8 cellular contexts compared by ENCODE assay signal in the genomic region with DNA sequence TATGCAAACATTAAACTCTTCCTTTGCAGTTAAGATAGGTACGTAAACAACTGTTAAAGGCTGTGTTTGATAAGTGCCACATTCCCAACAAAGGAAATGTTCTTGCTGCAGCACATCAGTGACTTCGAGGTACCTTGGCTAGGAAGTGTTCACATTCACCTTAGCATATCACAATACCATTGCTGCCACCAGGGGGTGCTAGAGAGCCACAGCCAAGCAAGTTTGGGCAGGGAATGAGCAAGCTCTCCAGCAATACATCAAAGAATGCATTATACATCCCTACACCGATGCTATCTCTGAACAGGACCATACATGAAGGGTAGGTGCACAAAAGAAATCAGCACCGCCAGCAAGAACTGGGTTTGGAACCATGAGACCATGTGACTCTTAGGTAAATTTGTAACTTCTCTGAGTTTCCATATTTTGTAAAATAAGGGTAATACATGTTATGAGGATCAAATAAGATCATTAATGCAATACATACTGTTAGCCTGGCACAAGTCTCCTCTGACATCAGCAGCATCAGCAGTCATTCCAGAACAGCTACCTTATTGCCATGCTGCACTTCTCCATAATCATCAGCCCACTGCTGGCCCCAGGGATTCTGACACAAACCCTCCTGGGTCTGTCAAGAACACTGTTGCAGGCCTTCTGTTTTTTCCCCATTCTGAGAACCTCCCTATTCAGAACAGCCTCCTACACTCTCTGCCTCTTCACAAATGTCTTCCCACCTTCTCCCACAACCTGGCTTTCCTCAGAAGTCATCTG. TPM values are rescaled to one million over a fixed set of nuclear protein-coding genes. Genes with fewer than 3 reads are reported as not detected.
DNase-seq lines count a peak whose midpoint lies in the region; ATAC-seq and TF ChIP-seq lines count a peak whose summit lies in the region.

No MANE protein-coding gene starts in this region.

- no CpG with 5 or more reads among the region's 4 CpGs for WGBS in H9 (ENCODE audit: extremely low coverage, insufficient read length, low lambda C conversion rate)
- WGBS in heart left ventricle, 4 donors: 19 to 32% (median 30%) methylated on average over 4 of the region's 4 CpGs

- H3K79me2 ChIP-seq in H9 (ENCODE audit: insufficient read depth, low read length) (no peaks in the 10 kb centered on the region), SU-DHL-6 (ENCODE audit: insufficient read depth, low read length) (no peaks in the 10 kb centered on the region)

- no peaks in the 10 kb centered on the region for H3K9me2 ChIP-seq in SU-DHL-6 (replicated peaks; ENCODE audit: insufficient read depth, low read length)

- intact Hi-C loops in heart left ventricle (cut with DNase I): loop anchor here (1.0 to 10.0 kb wide), 18 partner anchors 39 to 398 kb away; partner anchors contain the start of genes AMOTL2 (in 5 of the 10), ANAPC13 (in 1 of the 10), CEP63 (in 1 of the 10) and RYK (in 1 of the 10)

- TF ChIP-seq POLR2A in heart left ventricle (IDR thresholded peaks at IDR 0.05): no peak

- H3K9me3 ChIP-seq in H9 (ENCODE audit: control insufficient read depth, low read depth, low read length): no peaks in the 10 kb centered on the region
- no peaks in the 10 kb centered on the region for H3K9me3 ChIP-seq in SU-DHL-6 (ENCODE audit: insufficient read depth, low read length)
- no peaks in the 10 kb centered on the region for H3K9me3 ChIP-seq in heart left ventricle

- no peak overlapping the region for H3K23ac ChIP-seq in H9 (ENCODE audit: insufficient read length, low read depth, low read length)

- no peaks in the 10 kb centered on the region for H4K20me1 ChIP-seq in H9 (ENCODE audit: control insufficient read depth, insufficient read depth, insufficient read length)
- no peaks in the 10 kb centered on the region for H4K20me1 ChIP-seq in SU-DHL-6 (ENCODE audit: low read depth, low read length)

- H3K56ac ChIP-seq in H9 (ENCODE audit: insufficient read length, low read depth, low read length): no peak overlapping the region

- H3K4me3 ChIP-seq in SU-DHL-6 (ENCODE audit: insufficient read depth, low read length, poor library complexity, severe bottlenecking) (no peak overlapping the region), heart left ventricle (no peak overlapping the region)

- H3K4me1 ChIP-seq in H9 (ENCODE audit: insufficient read depth, low read length) (no peaks in the 10 kb centered on the region), heart left ventricle (peaks cover 0 to 28% (median 4%) of the 10 kb centered on the region in 12 donors)

- H3K27me3 Mint-ChIP-seq in H9 (ENCODE audit: low read depth): no peaks in the 10 kb centered on the region
- no peaks in the 10 kb centered on the region for H3K27me3 Mint-ChIP-seq in activated naive CD8-positive, alpha-beta T cell treated with anti-CD3 and anti-CD28 coated beads, Interleukin-2, amount 10 ng/mL, durations not matched to agents 7 days and 5 days

- H3K27me3 ChIP-seq in H9 (ENCODE audit: insufficient read depth, low read length) (no peaks in the 10 kb centered on the region), SU-DHL-6 (ENCODE audit: low read length) (no peaks in the 10 kb centered on the region), heart left ventricle (no peaks in the 10 kb centered on the region)

- H3K27ac ChIP-seq in H9 (ENCODE audit: insufficient read length, low read depth, low read length) (peak overlapping the region; percentile 3), SU-DHL-6 (ENCODE audit: low read depth, low read length) (no peak overlapping the region), heart left ventricle (no peak overlapping the region)

- ATAC-seq in activated naive CD8-positive, alpha-beta T cell treated with anti-CD3 and anti-CD28 coated beads, Interleukin-2, amount 10 ng/mL, durations not matched to agents 7 days and 5 days (ENCODE audit: low read depth): peak; percentile 75
- ATAC-seq in heart left ventricle: peak; percentile 70 to 86 (median 83)
- no peak for ATAC-seq in HG03139 (IDR thresholded peaks at IDR 0.05; ENCODE audit: unreplicated experiment)

- H2AFZ ChIP-seq in H9 (ENCODE audit: low read length) (no peak overlapping the region), SU-DHL-6 (ENCODE audit: low read depth, low read length, severe bottlenecking) (no peak overlapping the region)

- H3K4ac ChIP-seq in H9 (ENCODE audit: low read depth, low read length): no peak overlapping the region

- H2BK5ac ChIP-seq in H9 (ENCODE audit: insufficient read length, low read length): no peak overlapping the region

- no peak overlapping the region for H2AK5ac ChIP-seq in H9 (ENCODE audit: insufficient read length, low read length)

- H3K4me2 ChIP-seq in H9 (ENCODE audit: insufficient read depth, insufficient read length, low read length): no peak overlapping the region
- H3K4me2 ChIP-seq in SU-DHL-6 (ENCODE audit: low read depth, low read length, poor library complexity, severe bottlenecking): no peak overlapping the region

- no peak overlapping the region for H2BK120ac ChIP-seq in H9 (ENCODE audit: low read depth, low read length, poor library complexity, severe bottlenecking)

- no peak overlapping the region for H2BK20ac ChIP-seq in H9 (ENCODE audit: low read depth, low read length, poor library complexity, severe bottlenecking)

- peak overlapping the region in 1 of 3 experiments; percentile 56; a peak in 2 of 7 replicates for H3K27ac Mint-ChIP-seq in H9
- no peak overlapping the region for H3K27ac Mint-ChIP-seq in activated naive CD8-positive, alpha-beta T cell treated with anti-CD3 and anti-CD28 coated beads, Interleukin-2, amount 10 ng/mL, durations not matched to agents 7 days and 5 days

- no peak overlapping the region for H3T11ph ChIP-seq in H9 (ENCODE audit: low read length)

- no peaks in the 10 kb centered on the region for H3K23me2 ChIP-seq in H9 (ENCODE audit: insufficient read length, low read depth, low read length, poor library complexity, severe bottlenecking)

- H3F3A ChIP-seq in SU-DHL-6 (ENCODE audit: insufficient read depth): no peaks in the 10 kb centered on the region

- H3K14ac ChIP-seq in H9 (ENCODE audit: insufficient read depth, low read length): no peak overlapping the region

- peaks cover 3% of the 10 kb centered on the region for H3K79me1 ChIP-seq in H9 (ENCODE audit: insufficient read depth, low read depth, low read length, poor library complexity, severe bottlenecking)

- H3K36me3 Mint-ChIP-seq in H9 (ENCODE audit: insufficient read depth in 1 of 3, low read depth in 3 of 3): peaks cover 8 to 17% (median 14%) of the 10 kb centered on the region in 3 experiments; a peak in 6 of 7 replicates
- H3K36me3 Mint-ChIP-seq in activated naive CD8-positive, alpha-beta T cell treated with anti-CD3 and anti-CD28 coated beads, Interleukin-2, amount 10 ng/mL, durations not matched to agents 7 days and 5 days: no peaks in the 10 kb centered on the region

- H2BK15ac ChIP-seq in H9 (ENCODE audit: low read depth, low read length): no peak overlapping the region

- H3K9me3 Mint-ChIP-seq in H9: no peaks in the 10 kb centered on the region; a peak in 1 of 5 replicates
- H3K9me3 Mint-ChIP-seq in activated naive CD8-positive, alpha-beta T cell treated with anti-CD3 and anti-CD28 coated beads, Interleukin-2, amount 10 ng/mL, durations not matched to agents 7 days and 5 days: no peaks in the 10 kb centered on the region

- H3K18ac ChIP-seq in H9 (ENCODE audit: insufficient read length, low read depth, low read length): no peak overlapping the region

- no peak overlapping the region for H2BK12ac ChIP-seq in H9 (ENCODE audit: insufficient read length, low read depth, low read length)

- no peak overlapping the region for H3K9ac ChIP-seq in H9 (ENCODE audit: extremely low read depth, insufficient read length, low read length)
- H3K9ac ChIP-seq in SU-DHL-6 (ENCODE audit: low read length): no peak overlapping the region

- DNase-seq in EL: peak; percentile 74
- peak; percentile 83 for DNase-seq in H9
- peak; percentile 89 for DNase-seq in NAMALWA (ENCODE audit: low spot score)
- peak; percentile 81 for DNase-seq in activated naive CD8-positive, alpha-beta T cell treated with anti-CD3 and anti-CD28 coated beads, Interleukin-2, amount 10 ng/mL, durations not matched to agents 7 days and 5 days
- peak; percentile 71 to 81 (median 76) for DNase-seq in heart left ventricle
- peak; percentile 68 for DNase-seq in renal cortical epithelial cell (ENCODE audit: low read depth)

- H3K4me3 Mint-ChIP-seq in H9: no peak overlapping the region
- no peak overlapping the region for H3K4me3 Mint-ChIP-seq in activated naive CD8-positive, alpha-beta T cell treated with anti-CD3 and anti-CD28 coated beads, Interleukin-2, amount 10 ng/mL, durations not matched to agents 7 days and 5 days

- H4K5ac ChIP-seq in H9 (ENCODE audit: insufficient read length, low read depth, low read length): no peak overlapping the region

- no peak overlapping the region for H4K91ac ChIP-seq in H9 (ENCODE audit: insufficient read length, low read depth, low read length)

- TF ChIP-seq CTCF in H9 (conservative IDR thresholded peaks at IDR 0.05) (peak; percentile 98), SU-DHL-6 (IDR thresholded peaks at IDR 0.05; ENCODE audit: insufficient read depth, low read length, poor library complexity, severe bottlenecking) (peak; percentile 96), heart left ventricle (IDR thresholded peaks at IDR 0.05) (peak; percentile 90 to 99 (median 98))

- no peak overlapping the region for H4K8ac ChIP-seq in H9 (replicated peaks; ENCODE audit: insufficient read length, low read depth, low read length)

- no peaks in the 10 kb centered on the region for H3K36me3 ChIP-seq in SU-DHL-6 (ENCODE audit: low read length)
- H3K36me3 ChIP-seq in heart left ventricle: peaks cover 0 to 35% (median 27%) of the 10 kb centered on the region in 9 donors

- peaks cover 0 to 5% of the 10 kb centered on the region in 2 experiments; a peak in 2 of 4 replicates for H3K4me1 Mint-ChIP-seq in H9
- peaks cover 18% of the 10 kb centered on the region for H3K4me1 Mint-ChIP-seq in activated naive CD8-positive, alpha-beta T cell treated with anti-CD3 and anti-CD28 coated beads, Interleukin-2, amount 10 ng/mL, durations not matched to agents 7 days and 5 days

- POLR2A ChIA-PET in activated naive CD8-positive, alpha-beta T cell treated with anti-CD3 and anti-CD28 coated beads, Interleukin-2, amount 10 ng/mL, durations not matched to agents 7 days and 5 days (lab: Charles Lee): no interaction called here

RNA-seq across cellular contexts. Expression of gene RYK, which starts 37.6 kb away (rescaled TPM):
- total RNA-seq in H9 (2021): 57.7 and 60.6 TPM in 2 replicates
- total RNA-seq in activated naive CD8-positive, alpha-beta T cell treated with anti-CD3 and anti-CD28 coated beads, Interleukin-2, amount 10 ng/mL, durations not matched to agents 7 days and 5 days: 10 to 100 TPM; 23.3 to 23.4 TPM
- 10 to 100 TPM; 32.9 to 43.7 (median 39.5) TPM for total RNA-seq in heart left ventricle
- 10 to 100 TPM; 17.3 to 23.6 TPM for polyA plus RNA-seq in heart left ventricle
- 87.2 and 139 TPM in 2 replicates for total RNA-seq in renal cortical epithelial cell
